In genomic region chr1:2311184-2312032, GRCh38 we compare ENCODE assay signal across 8 cellular contexts.
DNase-seq lines count a peak whose midpoint lies in the region; FAIRE-seq and TF ChIP-seq lines count a peak whose summit lies in the region.

No MANE protein-coding gene starts in this region.

- H3K4me3 Mint-ChIP-seq in activated CD4-positive, alpha-beta T cell treated with anti-CD3 and anti-CD28 coated beads, Interleukin-2, amount 10 ng/mL, durations not matched to agents 24 days and 14 days, result no peak overlapping the region

- H3K4me1 ChIP-seq in mesodermal cell (ENCODE audit: control insufficient read depth, insufficient read depth, low read length, poor library complexity, severe bottlenecking) (peaks cover 41% of the 10 kb centered on the region), kidney (ENCODE audit: control insufficient read depth in 1 of 2, insufficient read depth in 1 of 2, low read depth in 1 of 2, low read length in 2 of 2) (peaks cover 0 to 17% of the 10 kb centered on the region in 2 donors)

- FAIRE-seq in kidney (lab: Jason Lieb, UNC), result no peak

- peak; percentile 74 for DNase-seq in ELR (ENCODE audit: low read depth)
- DNase-seq in NCI-H1105 treated with DMSO at 0.1 percent for 48 hours (lab: John Stamatoyannopoulos, UW), result peak; percentile 7
- DNase-seq in activated CD4-positive, alpha-beta T cell treated with anti-CD3 and anti-CD28 coated beads, Interleukin-2, amount 10 ng/mL, durations not matched to agents 24 days and 14 days, result peak; percentile 82
- peak; percentile 83 for DNase-seq in ecto neural progenitor cell (ENCODE audit: low spot score)
- peak; percentile 25 for DNase-seq in stromal cell of bone marrow (ENCODE audit: low read depth)
- no peak for DNase-seq in kidney
- no peak for DNase-seq in GOT3 (lab: John Stamatoyannopoulos, UW)

- peaks cover 19% of the 10 kb centered on the region for H3K36me3 Mint-ChIP-seq in activated CD4-positive, alpha-beta T cell treated with anti-CD3 and anti-CD28 coated beads, Interleukin-2, amount 10 ng/mL, durations not matched to agents 24 days and 14 days (ENCODE audit: low read depth)

- peaks cover 32% of the 10 kb centered on the region for H3K36me3 ChIP-seq in mesodermal cell (ENCODE audit: control insufficient read depth, insufficient read depth, low read length)
- H3K36me3 ChIP-seq in kidney (ENCODE audit: control insufficient read depth in 1 of 2, insufficient read depth in 2 of 2, low read length in 2 of 2), result peaks cover 7 to 16% of the 10 kb centered on the region in 2 donors

- peaks cover 2% of the 10 kb centered on the region for H3K4me1 Mint-ChIP-seq in activated CD4-positive, alpha-beta T cell treated with anti-CD3 and anti-CD28 coated beads, Interleukin-2, amount 10 ng/mL, durations not matched to agents 24 days and 14 days

- TF ChIP-seq CTCF in kidney (IDR thresholded peaks at IDR 0.05; ENCODE audit: borderline replicate concordance, extremely low read depth, insufficient read depth), result no peak

- H3K27ac Mint-ChIP-seq in activated CD4-positive, alpha-beta T cell treated with anti-CD3 and anti-CD28 coated beads, Interleukin-2, amount 10 ng/mL, durations not matched to agents 24 days and 14 days, result no peak overlapping the region

- H3K4me3 ChIP-seq in mesodermal cell (ENCODE audit: extremely low read depth, insufficient read depth, low read length, poor library complexity, severe bottlenecking) (no peak overlapping the region), kidney (ENCODE audit: low read length in 2 of 2) (no peak overlapping the region)

- H3K9me3 ChIP-seq in mesodermal cell (ENCODE audit: control insufficient read depth, low read length), result no peaks in the 10 kb centered on the region
- no peaks in the 10 kb centered on the region for H3K9me3 ChIP-seq in kidney (ENCODE audit: control insufficient read depth in 1 of 2, low read length in 2 of 2)

- H3K27me3 Mint-ChIP-seq in activated CD4-positive, alpha-beta T cell treated with anti-CD3 and anti-CD28 coated beads, Interleukin-2, amount 10 ng/mL, durations not matched to agents 24 days and 14 days, result no peaks in the 10 kb centered on the region

- WGBS in mesodermal cell (ENCODE audit: insufficient coverage in 2 of 2), 2 experiments, result 49 to 50% methylated on average over 17 to 20 of the region's 21 CpGs

- H3K9ac ChIP-seq in kidney (ENCODE audit: low read length in 2 of 2), result no peak overlapping the region

- intact Hi-C loops in activated CD4-positive, alpha-beta T cell treated with anti-CD3 and anti-CD28 coated beads, Interleukin-2, amount 10 ng/mL, durations not matched to agents 24 days and 14 days (cut with micrococcal nuclease), result no loop called here
- intact Hi-C loops in kidney (cut with DNase I), result loop anchor here (10.0 kb wide), 1 partner anchor 97 kb away; no protein-coding TSS in a partner anchor

- H3K27ac ChIP-seq in mesodermal cell (ENCODE audit: low read depth, low read length, severe bottlenecking) (peak overlapping the region; percentile 10), kidney (ENCODE audit: low read depth in 2 of 2, low read length in 2 of 2) (peak overlapping the region in 1 of 2 donors; percentile 57)

- H3K9me3 Mint-ChIP-seq in activated CD4-positive, alpha-beta T cell treated with anti-CD3 and anti-CD28 coated beads, Interleukin-2, amount 10 ng/mL, durations not matched to agents 24 days and 14 days, result no peaks in the 10 kb centered on the region

Comparison
In these comparisons a context has a peak if more than half of its experiments do, and no peak if none do; other contexts are left out.
1. DNase-seq: peak in ELR (single experiment), NCI-H1105 treated with DMSO at 0.1 percent for 48 hours (single experiment), activated CD4-positive, alpha-beta T cell treated with anti-CD3 and anti-CD28 coated beads, Interleukin-2, amount 10 ng/mL, durations not matched to agents 24 days and 14 days (single experiment), ecto neural progenitor cell (single experiment) and stromal cell of bone marrow (single experiment); none in kidney (single experiment) and GOT3 (single experiment).